ENCODE assay signal across 13 cellular contexts in the genomic region with DNA sequence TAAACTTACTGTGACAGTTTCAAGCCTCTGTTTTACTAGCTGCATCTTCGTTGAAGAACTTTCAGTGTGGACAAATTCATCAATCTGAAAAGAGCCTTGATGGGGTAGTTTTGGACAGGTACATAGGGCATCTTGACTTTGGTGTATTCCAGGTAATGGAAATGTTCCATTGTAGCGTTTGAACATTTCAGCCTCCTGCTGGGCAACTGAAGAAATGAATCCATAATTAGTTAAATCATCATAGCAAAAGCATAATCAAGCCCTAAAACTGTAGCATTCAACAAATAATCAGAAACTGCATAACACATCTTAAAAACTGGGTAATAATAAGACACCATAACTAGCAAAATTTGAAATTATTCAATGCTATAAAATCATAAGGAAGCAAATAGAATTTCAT.
DNase-seq lines count a peak whose midpoint lies in the region; ATAC-seq, FAIRE-seq and TF ChIP-seq lines count a peak whose summit lies in the region.
"Had no signal": no experiment of that assay in that cellular context is flagged by ENCODE, and none has a peak within 500 bp of the region (broad histone marks: within the 10 kb centered on the region; RNA-seq: fewer than 3 reads in every experiment).

No MANE protein-coding gene starts in this region.

- H3K9ac ChIP-seq in astrocyte (ENCODE audit: low read length) = no peak overlapping the region

- H3K4me3 Mint-ChIP-seq in astrocyte (ENCODE audit: unreplicated experiment) = no peak overlapping the region

- H3K36me3 ChIP-seq in astrocyte (ENCODE audit: insufficient read depth, low read length) (peaks cover 6% of the 10 kb centered on the region), tibial artery (peaks cover 15 to 26% (median 26%) of the 10 kb centered on the region in 3 donors)

- FAIRE-seq in astrocyte (lab: Jason Lieb, UNC) = no peak

- no peak overlapping the region for H3K27ac Mint-ChIP-seq in astrocyte (ENCODE audit: unreplicated experiment)

- no peaks in the 10 kb centered on the region for H3K27me3 Mint-ChIP-seq in astrocyte (ENCODE audit: low read depth, unreplicated experiment)

- H3K4me3 ChIP-seq in astrocyte (ENCODE audit: insufficient read depth, low read depth, low read length) = no peak overlapping the region
- H3K4me3 ChIP-seq in tibial artery = no peak overlapping the region
- H3K4me3 ChIP-seq: testis had no signal

- no peak overlapping the region for H3K4me2 ChIP-seq in astrocyte (ENCODE audit: low read length)

- H3K27ac ChIP-seq in C4-2B = no peak overlapping the region
- no peak overlapping the region for H3K27ac ChIP-seq in astrocyte (ENCODE audit: low read depth, low read length)
- no peak overlapping the region for H3K27ac ChIP-seq in tibial artery
- H3K27ac ChIP-seq: testis had no signal

- intact Hi-C loops in left colon (cut with DNase I, micrococcal nuclease) = no loop called here
- intact Hi-C loops in tibial artery (cut with DNase I; ENCODE audit: low total_unique reads) = no loop called here

- peak; percentile 57 for ATAC-seq in left colon

- no peaks in the 10 kb centered on the region for H3K4me1 Mint-ChIP-seq in astrocyte (ENCODE audit: low read depth, unreplicated experiment)

- H3K27me3 ChIP-seq in astrocyte (ENCODE audit: insufficient read depth, low read length) (no peaks in the 10 kb centered on the region), tibial artery (no peaks in the 10 kb centered on the region)
- H3K27me3 ChIP-seq: testis had no signal

- H4K20me1 ChIP-seq in astrocyte (ENCODE audit: insufficient read depth, low read length) = no peaks in the 10 kb centered on the region

- H3K4me1 ChIP-seq in astrocyte (ENCODE audit: insufficient read depth, low read length) (peaks cover 4% of the 10 kb centered on the region), tibial artery (no peaks in the 10 kb centered on the region)
- H3K4me1 ChIP-seq: testis had no signal

- DNase-seq in HT-29 (ENCODE audit: low spot score) (peak; percentile 46), astrocyte (ENCODE audit: low read depth) (no peak), left colon (no peak), NCI-H187 (lab: John Stamatoyannopoulos, UW) (no peak), tibial artery (no peak), SIG-M5 (lab: John Stamatoyannopoulos, UW) (no peak), RKO (ENCODE audit: low spot score) (no peak)
- DNase-seq: activated T-cell treated with anti-CD3 and anti-CD28 coated beads, Interleukin-2, amount 50 U/mL, for 1 hour; caudate nucleus; DMS153; T1000; testis had no signal

- H3K9me3 ChIP-seq in astrocyte (ENCODE audit: insufficient read depth, low read depth, low read length) (no peaks in the 10 kb centered on the region), tibial artery (no peaks in the 10 kb centered on the region)
- H3K9me3 ChIP-seq: testis had no signal

- TF ChIP-seq CTCF in C4-2B (conservative IDR thresholded peaks at IDR 0.05) (peak; percentile 61), astrocyte (IDR thresholded peaks at IDR 0.05; ENCODE audit: insufficient read depth, low read depth, low read length) (peak; percentile 26), tibial artery (IDR thresholded peaks at IDR 0.05) (no peak)

- H3K79me2 ChIP-seq in astrocyte (ENCODE audit: insufficient read depth, low read length) = no peaks in the 10 kb centered on the region

- H2AFZ ChIP-seq in astrocyte (ENCODE audit: low read depth, low read length) = no peak overlapping the region

- no peaks in the 10 kb centered on the region for H3K36me3 Mint-ChIP-seq in astrocyte (ENCODE audit: low read depth, unreplicated experiment)

- no peaks in the 10 kb centered on the region for H3K9me3 Mint-ChIP-seq in astrocyte (ENCODE audit: unreplicated experiment)

Comparison
In these comparisons a context has a peak if more than half of its experiments do, and no peak if none do; other contexts are left out.
1. CTCF ChIP-seq: peak in C4-2B (single experiment) and astrocyte (single experiment); none in tibial artery (0 of 2).